ENCODE assay signal across 8 cellular contexts in the genomic region with DNA sequence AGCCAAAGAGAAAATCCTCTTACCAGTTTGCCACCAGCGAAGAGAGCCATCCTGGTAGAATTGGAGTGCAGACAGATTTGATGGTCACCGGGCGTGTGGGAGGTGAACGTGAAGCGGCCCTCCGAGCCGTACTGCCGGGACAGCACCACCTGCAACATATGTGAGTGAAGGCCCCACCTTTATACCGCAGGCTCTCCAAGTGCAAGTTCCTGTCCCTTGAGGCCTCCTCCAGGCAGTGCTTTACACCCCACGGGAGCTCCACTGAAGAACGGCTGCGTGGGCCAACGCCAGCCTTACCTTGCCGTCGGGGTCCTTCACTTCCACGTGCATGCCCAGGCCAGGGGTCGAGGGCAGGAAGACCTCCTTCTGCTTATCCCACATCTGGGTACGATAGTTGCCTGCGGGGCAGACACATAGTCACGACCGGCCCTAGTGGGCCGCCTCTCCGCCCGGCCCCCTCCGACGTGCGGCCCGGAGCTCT. TPM values are rescaled to one million over a fixed set of nuclear protein-coding genes. Genes with fewer than 3 reads are reported as not detected.
A peak's percentile ranks its signal among the peaks of the same experiment; 100 is the strongest.
DNase-seq lines count a peak whose midpoint lies in the region; ATAC-seq and TF ChIP-seq lines count a peak whose summit lies in the region.

No MANE protein-coding gene starts in this region.

- peak overlapping the region; percentile 85 for H3K4me3 ChIP-seq in CD8-positive, alpha-beta memory T cell (ENCODE audit: low read length)
- H3K4me3 ChIP-seq in duodenal mucosa (ENCODE audit: low read depth in 1 of 2, low read length in 2 of 2) (peak overlapping the region; percentile 96 to 98), mononuclear cell (ENCODE audit: low read length) (peak overlapping the region; percentile 82), testis (peak overlapping the region; percentile 84 to 98)

- CTCF ChIA-PET in CD8-positive, alpha-beta memory T cell (lab: Charles Lee) = interaction anchor here (1.0 to 3.6 kb wide), 9 partner anchors 9 to 303 kb away, joined by 3 to 18 read pairs (median 4); a partner anchor contains a TSS

- H3K27me3 Mint-ChIP-seq in CD8-positive, alpha-beta memory T cell = peaks cover 0 to 3% of the 10 kb centered on the region in 2 donors

- H3K36me3 ChIP-seq in CD8-positive, alpha-beta memory T cell (ENCODE audit: insufficient read depth, low read length) = peaks cover 28% of the 10 kb centered on the region
- H3K36me3 ChIP-seq in duodenal mucosa (ENCODE audit: control insufficient read depth in 1 of 2, insufficient read depth in 2 of 2, low read length in 2 of 2) (peaks cover 24 to 26% of the 10 kb centered on the region in 2 donors), testis (ENCODE audit: low read depth, missing control alignments) (no peaks in the 10 kb centered on the region)

- no peaks in the 10 kb centered on the region for H3K27me3 ChIP-seq in CD8-positive, alpha-beta memory T cell (ENCODE audit: insufficient read depth, low read length, poor library complexity, severe bottlenecking)
- H3K27me3 ChIP-seq in duodenal mucosa (ENCODE audit: control insufficient read depth in 1 of 2, insufficient read depth in 2 of 2, low read length in 2 of 2) (no peaks in the 10 kb centered on the region), mononuclear cell (ENCODE audit: insufficient read depth, low read length) (no peaks in the 10 kb centered on the region), testis (no peaks in the 10 kb centered on the region)

- peak overlapping the region; percentile 97 to 100 for H3K9ac ChIP-seq in duodenal mucosa (ENCODE audit: low read depth in 1 of 2, low read length in 2 of 2)

- WGBS in testis, 2 donors = 0 to 3% methylated on average over 3 to 28 of the region's 28 CpGs

- peak; percentile 35 to 69 (median 54) for DNase-seq in CD8-positive, alpha-beta memory T cell
- DNase-seq in activated CD4-positive, CD25-positive, alpha-beta regulatory T cell treated with anti-CD3 and anti-CD28 coated beads, Interleukin-2, amount 50 U/mL, for 72 hours = peak; percentile 57
- DNase-seq in testis (peak; percentile 20), G401 (ENCODE audit: low spot score) (no peak)

- POLR2A ChIA-PET in CD8-positive, alpha-beta memory T cell (lab: Charles Lee) = interaction anchor here (0.6 to 3.0 kb wide), 13 partner anchors 8 to 304 kb away, joined by 3 to 40 read pairs (median 6); a partner anchor contains a TSS

- peaks cover 21% of the 10 kb centered on the region for H3K4me1 ChIP-seq in CD8-positive, alpha-beta memory T cell (ENCODE audit: insufficient read depth, low read length)
- peaks cover 8 to 33% of the 10 kb centered on the region in 2 donors for H3K4me1 ChIP-seq in duodenal mucosa (ENCODE audit: control insufficient read depth in 1 of 2, insufficient read depth in 2 of 2, low read length in 2 of 2)
- H3K4me1 ChIP-seq in mononuclear cell (ENCODE audit: insufficient read depth, low read length) = peaks cover 25% of the 10 kb centered on the region
- peaks cover 6% of the 10 kb centered on the region for H3K4me1 ChIP-seq in testis

- peak overlapping the region; percentile 86 to 96 (median 90) for H3K4me3 Mint-ChIP-seq in CD8-positive, alpha-beta memory T cell

- in situ Hi-C loops in G401 (cut with HindIII; ENCODE audit: low sequenced_read_pairs) = no loop called here

- H3K9me3 Mint-ChIP-seq in CD8-positive, alpha-beta memory T cell = peaks cover 0 to 3% (median 0%) of the 10 kb centered on the region in 5 donors

- peak overlapping the region; percentile 99 for H3K27ac ChIP-seq in CD8-positive, alpha-beta memory T cell (ENCODE audit: low read depth, low read length)
- H3K27ac ChIP-seq in duodenal mucosa (ENCODE audit: low read depth, low read length) (peak overlapping the region; percentile 97), testis (peak overlapping the region; percentile 98 to 99)

- H3K36me3 Mint-ChIP-seq in CD8-positive, alpha-beta memory T cell = peaks cover 3 to 47% (median 14%) of the 10 kb centered on the region in 3 donors

- H3K27ac Mint-ChIP-seq in CD8-positive, alpha-beta memory T cell = peak overlapping the region; percentile 96 to 98 (median 97)

- no peaks in the 10 kb centered on the region for H3K9me3 ChIP-seq in CD8-positive, alpha-beta memory T cell (ENCODE audit: low read length)
- H3K9me3 ChIP-seq in duodenal mucosa (ENCODE audit: control insufficient read depth in 1 of 2, low read length in 2 of 2) (no peaks in the 10 kb centered on the region), mononuclear cell (ENCODE audit: low read depth, low read length) (no peaks in the 10 kb centered on the region), testis (no peaks in the 10 kb centered on the region)

- H3K4me1 Mint-ChIP-seq in CD8-positive, alpha-beta memory T cell = peaks cover 19 to 49% (median 35%) of the 10 kb centered on the region in 3 donors

- TF ChIP-seq POLR2A in testis (IDR thresholded peaks at IDR 0.05) = no peak

- ATAC-seq in GM19438 (IDR thresholded peaks at IDR 0.05; ENCODE audit: low read depth, unreplicated experiment) = peak; percentile 37
- ATAC-seq in HG03457 (IDR thresholded peaks at IDR 0.05; ENCODE audit: unreplicated experiment) = peak; percentile 25

- no peak for TF ChIP-seq CTCF in testis (IDR thresholded peaks at IDR 0.05)

- intact Hi-C loops in testis (cut with DNase I; ENCODE audit: low total_unique reads) = loop anchor here (5.0 kb wide), 1 partner anchor 266 kb away; a partner anchor contains a TSS

RNA-seq across cellular contexts. Expression of a gene that starts 0.6 kb away (rescaled TPM):
- total RNA-seq in CD8-positive, alpha-beta memory T cell = 10 to 100 TPM; 78.8 to 80.5 TPM
- polyA plus RNA-seq in CD8-positive, alpha-beta memory T cell = 84.3 TPM
- 81.5 TPM for total RNA-seq in mononuclear cell
- total RNA-seq in testis = 100 to 1,000 TPM; 164 to 236 TPM
- polyA plus RNA-seq in testis (ENCODE audit: insufficient read depth, low read depth, low replicate concordance) = 77.8 TPM
- total RNA-seq in G401 (2014; rRNA removed; shearing (Covaris generic)) = 105 and 124 TPM in 2 replicates

RNA-seq across cellular contexts. Expression of a gene that starts 7.8 kb away (rescaled TPM):
- 100 to 1,000 TPM; 148 to 158 TPM for total RNA-seq in CD8-positive, alpha-beta memory T cell
- polyA plus RNA-seq in CD8-positive, alpha-beta memory T cell = 36.0 TPM
- 34.5 TPM for total RNA-seq in mononuclear cell
- total RNA-seq in testis = 10 to 100 TPM; 58.8 to 72.8 TPM
- polyA plus RNA-seq in testis (ENCODE audit: insufficient read depth, low read depth, low replicate concordance) = 68.8 TPM
- total RNA-seq in G401 (2014; rRNA removed; shearing (Covaris generic)) = 101 and 124 TPM in 2 replicates

RNA-seq across cellular contexts. Expression of a gene that starts 25.0 kb away (rescaled TPM):
- 10 to 100 TPM; 92.8 to 93.8 TPM for total RNA-seq in CD8-positive, alpha-beta memory T cell
- polyA plus RNA-seq in CD8-positive, alpha-beta memory T cell = 58.3 TPM
- total RNA-seq in mononuclear cell = 17.2 TPM
- 10 to 100 TPM; 82.4 to 95.1 TPM for total RNA-seq in testis
- polyA plus RNA-seq in testis (ENCODE audit: insufficient read depth, low read depth, low replicate concordance) = 87.0 TPM
- 66.4 and 78.8 TPM in 2 replicates for total RNA-seq in G401 (2014; rRNA removed; shearing (Covaris generic))

RNA-seq across cellular contexts. Expression of a gene that starts 40.3 kb away (rescaled TPM):
- not detected for total RNA-seq in CD8-positive, alpha-beta memory T cell
- not detected for polyA plus RNA-seq in CD8-positive, alpha-beta memory T cell
- total RNA-seq in mononuclear cell (not detected), testis (under 1 TPM; 0.37 to 0.55 TPM)
- 0.83 TPM for polyA plus RNA-seq in testis (ENCODE audit: insufficient read depth, low read depth, low replicate concordance)
- not detected in 2 replicates for total RNA-seq in G401 (2014; rRNA removed; shearing (Covaris generic))
